In genomic region chr3:95813261-95813660, GRCh38 we compare ENCODE assay signal across 34 cellular contexts.
"Had no signal": no experiment of that assay in that cellular context is flagged by ENCODE, and none has a peak within 500 bp of the region (broad histone marks: within the 10 kb centered on the region; RNA-seq: fewer than 3 reads in every experiment).

No MANE protein-coding gene starts in this region.

- H3K4me3 Mint-ChIP-seq: activated CD4-positive, alpha-beta memory T cell treated with anti-CD3 and anti-CD28 coated beads, Interleukin-2, amount 10 ng/mL, durations not matched to agents 7 days and 5 days; activated CD4-positive, alpha-beta T cell treated with anti-CD3 and anti-CD28 coated beads, Interleukin-2, amount 10 ng/mL, durations not matched to agents 7 days and 5 days; activated naive CD4-positive, alpha-beta T cell treated with anti-CD3 and anti-CD28 coated beads, Interleukin-2, amount 10 ng/mL, durations not matched to agents 7 days and 5 days; activated T-cell treated with anti-CD3 and anti-CD28 coated beads, Interleukin-2, amount 50 U/mL, for 24 hours; effector memory CD8-positive, alpha-beta T cell; nephron; stimulated activated memory B cell treated with anti-CD40 and anti-IgM and Interleukin-4, amounts not matched to agents 10 μg/mL and 1 μg/mL and 100 μg/mL, for 72 hours; stimulated activated naive CD8-positive, alpha-beta T cell treated with anti-CD3 and anti-CD28 coated beads, Interleukin-15, amount 100 ng/mL, for 72 hours had no signal

- H3K4me3 ChIP-seq: body of pancreas, cardiac muscle cell, colonic mucosa, dorsolateral prefrontal cortex, gastrocnemius medialis, left ventricle myocardium inferior, lung, sigmoid colon, thyroid gland, upper lobe of right lung had no signal

- H3K27me3 ChIP-seq: body of pancreas, cardiac muscle cell, colonic mucosa, dorsolateral prefrontal cortex, gastrocnemius medialis, neutrophil, sigmoid colon, thyroid gland, upper lobe of right lung had no signal

- ATAC-seq: body of pancreas; effector memory CD8-positive, alpha-beta T cell; esophagus mucosa; gastrocnemius medialis; stimulated activated memory B cell treated with anti-CD40 and anti-IgM and Interleukin-4, amounts not matched to agents 10 μg/mL and 1 μg/mL and 100 μg/mL, for 72 hours; stimulated activated naive CD8-positive, alpha-beta T cell treated with anti-CD3 and anti-CD28 coated beads, Interleukin-15, amount 100 ng/mL, for 72 hours; upper lobe of right lung had no signal

- H3K27ac Mint-ChIP-seq: activated CD4-positive, alpha-beta memory T cell treated with anti-CD3 and anti-CD28 coated beads, Interleukin-2, amount 10 ng/mL, durations not matched to agents 7 days and 5 days; activated CD4-positive, alpha-beta T cell treated with anti-CD3 and anti-CD28 coated beads, Interleukin-2, amount 10 ng/mL, durations not matched to agents 7 days and 5 days; activated naive CD4-positive, alpha-beta T cell treated with anti-CD3 and anti-CD28 coated beads, Interleukin-2, amount 10 ng/mL, durations not matched to agents 7 days and 5 days; activated T-cell treated with anti-CD3 and anti-CD28 coated beads, Interleukin-2, amount 50 U/mL, for 24 hours; effector memory CD8-positive, alpha-beta T cell; nephron; progenitor cell of endocrine pancreas; stimulated activated memory B cell treated with anti-CD40 and anti-IgM and Interleukin-4, amounts not matched to agents 10 μg/mL and 1 μg/mL and 100 μg/mL, for 72 hours; stimulated activated naive CD8-positive, alpha-beta T cell treated with anti-CD3 and anti-CD28 coated beads, Interleukin-15, amount 100 ng/mL, for 72 hours had no signal

- H3K4me1 Mint-ChIP-seq: activated CD4-positive, alpha-beta memory T cell treated with anti-CD3 and anti-CD28 coated beads, Interleukin-2, amount 10 ng/mL, durations not matched to agents 7 days and 5 days; activated CD4-positive, alpha-beta T cell treated with anti-CD3 and anti-CD28 coated beads, Interleukin-2, amount 10 ng/mL, durations not matched to agents 7 days and 5 days; activated naive CD4-positive, alpha-beta T cell treated with anti-CD3 and anti-CD28 coated beads, Interleukin-2, amount 10 ng/mL, durations not matched to agents 7 days and 5 days; nephron; stimulated activated memory B cell treated with anti-CD40 and anti-IgM and Interleukin-4, amounts not matched to agents 10 μg/mL and 1 μg/mL and 100 μg/mL, for 72 hours; stimulated activated naive CD8-positive, alpha-beta T cell treated with anti-CD3 and anti-CD28 coated beads, Interleukin-15, amount 100 ng/mL, for 72 hours had no signal

- H3K27me3 Mint-ChIP-seq: activated CD4-positive, alpha-beta memory T cell treated with anti-CD3 and anti-CD28 coated beads, Interleukin-2, amount 10 ng/mL, durations not matched to agents 7 days and 5 days; activated CD4-positive, alpha-beta T cell treated with anti-CD3 and anti-CD28 coated beads, Interleukin-2, amount 10 ng/mL, durations not matched to agents 7 days and 5 days; activated naive CD4-positive, alpha-beta T cell treated with anti-CD3 and anti-CD28 coated beads, Interleukin-2, amount 10 ng/mL, durations not matched to agents 7 days and 5 days; activated T-cell treated with anti-CD3 and anti-CD28 coated beads, Interleukin-2, amount 50 U/mL, for 24 hours; effector memory CD8-positive, alpha-beta T cell; progenitor cell of endocrine pancreas; stimulated activated memory B cell treated with anti-CD40 and anti-IgM and Interleukin-4, amounts not matched to agents 10 μg/mL and 1 μg/mL and 100 μg/mL, for 72 hours; stimulated activated naive CD8-positive, alpha-beta T cell treated with anti-CD3 and anti-CD28 coated beads, Interleukin-15, amount 100 ng/mL, for 72 hours had no signal

- H3K4me1 ChIP-seq: body of pancreas, colonic mucosa, gastrocnemius medialis, left ventricle myocardium inferior, sigmoid colon, thyroid gland, upper lobe of right lung had no signal

- H3K9me3 ChIP-seq: body of pancreas, colonic mucosa, gastrocnemius medialis, left ventricle myocardium inferior, neutrophil, thyroid gland, upper lobe of right lung had no signal

- DNase-seq: activated CD4-positive, alpha-beta memory T cell treated with anti-CD3 and anti-CD28 coated beads, Interleukin-2, amount 10 ng/mL, durations not matched to agents 7 days and 5 days; activated CD4-positive, alpha-beta T cell treated with anti-CD3 and anti-CD28 coated beads for 1 hour; activated CD4-positive, alpha-beta T cell treated with anti-CD3 and anti-CD28 coated beads, Interleukin-2, amount 10 ng/mL, durations not matched to agents 7 days and 5 days; activated CD8-positive, alpha-beta memory T cell treated with anti-CD3 and anti-CD28 coated beads, Interleukin-2, amount 50 U/mL, for 48 hours; activated gamma-delta T cell; activated naive CD4-positive, alpha-beta T cell treated with anti-CD3 and anti-CD28 coated beads, Interleukin-2, amount 10 ng/mL, durations not matched to agents 7 days and 5 days; activated T-cell treated with anti-CD3 and anti-CD28 coated beads, Interleukin-2, amount 50 U/mL, for 24 hours; amygdala; body of pancreas; cerebellar nuclear complex; colonic mucosa; dorsolateral prefrontal cortex; effector memory CD8-positive, alpha-beta T cell; gastrocnemius medialis; glutamatergic neuron; left ventricle myocardium inferior; mesendoderm; sigmoid colon; small intestine; stimulated activated CD4-positive, alpha-beta T cell treated with anti-CD3 and anti-CD28 coated beads, Interleukin-1b, Interleukin-23, amount 100 ng/mL, for 48 hours; stimulated activated CD4-positive, alpha-beta T cell treated with anti-CD3 and anti-CD28 coated beads, Interleukin-4, amount 100 ng/mL, for 4 hours; stimulated activated CD8-positive, alpha-beta memory T cell treated with anti-CD3 and anti-CD28 coated beads, Interleukin-4, amount 100 ng/mL, for 48 hours; stimulated activated naive CD8-positive, alpha-beta T cell treated with anti-CD3 and anti-CD28 coated beads, Interleukin-15, amount 100 ng/mL, for 72 hours; substantia nigra; T-helper 2 cell; thyroid gland; upper lobe of right lung had no signal

- H3K9me3 Mint-ChIP-seq: activated CD4-positive, alpha-beta memory T cell treated with anti-CD3 and anti-CD28 coated beads, Interleukin-2, amount 10 ng/mL, durations not matched to agents 7 days and 5 days; activated CD4-positive, alpha-beta T cell treated with anti-CD3 and anti-CD28 coated beads, Interleukin-2, amount 10 ng/mL, durations not matched to agents 7 days and 5 days; nephron had no signal

- H3K36me3 ChIP-seq: cardiac muscle cell, colonic mucosa, gastrocnemius medialis, left ventricle myocardium inferior, neutrophil, sigmoid colon, thyroid gland, upper lobe of right lung had no signal

- H3K27ac ChIP-seq: body of pancreas, cardiac muscle cell, colonic mucosa, dorsolateral prefrontal cortex, gastrocnemius medialis, left ventricle myocardium inferior, neutrophil, sigmoid colon, thyroid gland, upper lobe of right lung had no signal

- H3K36me3 Mint-ChIP-seq: activated naive CD4-positive, alpha-beta T cell treated with anti-CD3 and anti-CD28 coated beads, Interleukin-2, amount 10 ng/mL, durations not matched to agents 7 days and 5 days; stimulated activated memory B cell treated with anti-CD40 and anti-IgM and Interleukin-4, amounts not matched to agents 10 μg/mL and 1 μg/mL and 100 μg/mL, for 72 hours had no signal
